8 cellular contexts compared by ENCODE assay signal in genomic region chr19:51407631-51408131, GRCh38. TPM values are rescaled to one million over a fixed set of nuclear protein-coding genes. Genes with fewer than 3 reads are reported as not detected.
A peak's percentile ranks its signal among the peaks of the same experiment; 100 is the strongest.
DNase-seq lines count a peak whose midpoint lies in the region; ATAC-seq and TF ChIP-seq lines count a peak whose summit lies in the region.

No MANE protein-coding gene starts in this region.

- no peak for TF ChIP-seq POLR2A in erythroblast (IDR thresholded peaks at IDR 0.05; ENCODE audit: low read length)

- H2AFZ ChIP-seq in GM23338: peak overlapping the region; percentile 23
- H2AFZ ChIP-seq in SU-DHL-6 (ENCODE audit: low read depth, low read length, severe bottlenecking): no peak overlapping the region

- no peak overlapping the region for H3K4me3 Mint-ChIP-seq in GM23338

- H3F3A ChIP-seq in GM23338 (replicated peaks; ENCODE audit: low read depth): peaks cover 4% of the 10 kb centered on the region; the same call in 1 of the 2 replicates
- H3F3A ChIP-seq in SU-DHL-6 (ENCODE audit: insufficient read depth): no peaks in the 10 kb centered on the region

- H3K36me3 Mint-ChIP-seq in GM23338 (ENCODE audit: low read depth): peaks cover 44% of the 10 kb centered on the region

- H3K4me1 ChIP-seq in GM23338 (ENCODE audit: insufficient read depth): peaks cover 31% of the 10 kb centered on the region
- H3K4me1 ChIP-seq in psoas muscle: no peaks in the 10 kb centered on the region

- H3K9me3 ChIP-seq in SU-DHL-6 (ENCODE audit: insufficient read depth, low read length): no peaks in the 10 kb centered on the region
- H3K9me3 ChIP-seq in psoas muscle: peaks cover 4% of the 10 kb centered on the region

- H3K36me3 ChIP-seq in GM23338 (ENCODE audit: insufficient read depth): peaks cover 5% of the 10 kb centered on the region
- H3K36me3 ChIP-seq in SU-DHL-6 (ENCODE audit: low read length): no peaks in the 10 kb centered on the region
- H3K36me3 ChIP-seq in psoas muscle (ENCODE audit: insufficient read depth in 1 of 2, low read depth in 1 of 2): no peaks in the 10 kb centered on the region

- H3K4me2 ChIP-seq in GM23338 (no peak overlapping the region), SU-DHL-6 (ENCODE audit: low read depth, low read length, poor library complexity, severe bottlenecking) (no peak overlapping the region)

- DNase-seq in AG10803 (ENCODE audit: low read depth) (peak; percentile 16), GM23338 (ENCODE audit: low spot score) (peak; percentile 79), erythroblast (lab: John Stamatoyannopoulos, UW) (peak; percentile 49 to 71), psoas muscle (no peak), putamen (ENCODE audit: low spot score) (no peak)

- H3K9ac ChIP-seq in SU-DHL-6 (ENCODE audit: low read length): no peak overlapping the region

- 48 to 56% (median 49%) methylated on average over 6 of the region's 6 CpGs for WGBS in psoas muscle, 3 donors

- intact Hi-C loops in psoas muscle (cut with DNase I): no loop called here

- H3K4me1 Mint-ChIP-seq in GM23338: peaks cover 31% of the 10 kb centered on the region

- H3K9me3 Mint-ChIP-seq in GM23338: peaks cover 38% of the 10 kb centered on the region

- peak overlapping the region; percentile 90 for H3K27ac Mint-ChIP-seq in GM23338

- no peaks in the 10 kb centered on the region for H3K27me3 ChIP-seq in GM23338 (ENCODE audit: insufficient read depth)
- no peaks in the 10 kb centered on the region for H3K27me3 ChIP-seq in SU-DHL-6 (ENCODE audit: low read length)
- no peaks in the 10 kb centered on the region for H3K27me3 ChIP-seq in psoas muscle (ENCODE audit: insufficient read depth in 3 of 3, low read length in 2 of 3)

- no peak overlapping the region for H3K4me3 ChIP-seq in AG10803 (ENCODE audit: low read length)
- H3K4me3 ChIP-seq in GM23338: no peak overlapping the region
- no peak overlapping the region for H3K4me3 ChIP-seq in SU-DHL-6 (ENCODE audit: insufficient read depth, low read length, poor library complexity, severe bottlenecking)
- no peak overlapping the region for H3K4me3 ChIP-seq in psoas muscle

- peak; percentile 54 for TF ChIP-seq CTCF in AG10803 (conservative IDR thresholded peaks at IDR 0.05; ENCODE audit: low read length)
- TF ChIP-seq CTCF in GM23338 (conservative IDR thresholded peaks at IDR 0.05; ENCODE audit: low read depth in 2 of 2): peak; percentile 55 to 74
- peak; percentile 34 for TF ChIP-seq CTCF in SU-DHL-6 (IDR thresholded peaks at IDR 0.05; ENCODE audit: insufficient read depth, low read length, poor library complexity, severe bottlenecking)
- peak; percentile 23 for TF ChIP-seq CTCF in psoas muscle (IDR thresholded peaks at IDR 0.05)

- H3K9me2 ChIP-seq in GM23338 (ENCODE audit: insufficient read depth): no peaks in the 10 kb centered on the region
- no peaks in the 10 kb centered on the region for H3K9me2 ChIP-seq in SU-DHL-6 (replicated peaks; ENCODE audit: insufficient read depth, low read length)

- H3K27me3 Mint-ChIP-seq in GM23338 (ENCODE audit: insufficient read depth, low read depth, poor library complexity): peaks cover 11% of the 10 kb centered on the region

- H3K27ac ChIP-seq in GM23338 (ENCODE audit: low read depth) (peak overlapping the region; percentile 17), SU-DHL-6 (ENCODE audit: low read depth, low read length) (no peak overlapping the region), psoas muscle (no peak overlapping the region)

- ATAC-seq in GM23338: peak; percentile 79
- ATAC-seq in psoas muscle: no peak
- ATAC-seq in HG03045 (IDR thresholded peaks at IDR 0.05; ENCODE audit: unreplicated experiment): no peak
- no peak for ATAC-seq in HG03521 (IDR thresholded peaks at IDR 0.05; ENCODE audit: unreplicated experiment)

- H3K79me2 ChIP-seq in GM23338 (replicated peaks; ENCODE audit: insufficient read depth) (no peaks in the 10 kb centered on the region), SU-DHL-6 (ENCODE audit: insufficient read depth, low read length) (no peaks in the 10 kb centered on the region)

- H4K20me1 ChIP-seq in GM23338 (replicated peaks; ENCODE audit: insufficient read depth) (no peaks in the 10 kb centered on the region), SU-DHL-6 (ENCODE audit: low read depth, low read length) (no peaks in the 10 kb centered on the region)

TF ChIP-seq in GM23338, 12 proteins besides CTCF, POLR2A, EP300 and RAD21:
- TF ChIP-seq ZNF114 (CRISPR knock-in tag; IDR thresholded peaks at IDR 0.05) (no peak), EZH2phosphoT487 (IDR thresholded peaks at IDR 0.05; ENCODE audit: unreplicated experiment) (no peak), POLR2AphosphoS5 (IDR thresholded peaks at IDR 0.05; ENCODE audit: low read depth) (no peak)
TF ChIP-seq in GM23338: peak in this region for 0.

RNA-seq across cellular contexts. Expression of gene SIGLEC10, which starts 9.8 kb away (rescaled TPM):
- total RNA-seq in GM23338 (2014; rRNA removed; shearing (Covaris generic)): not detected in 2 replicates
- polyA plus RNA-seq in GM23338 (2016; fragmentation: Nextera tagmentation; extraction: Ambion mirVana) (0.47 and 0.56 TPM in 2 replicates), psoas muscle (under 1 TPM; 0.09 to 0.98 (median 0.11) TPM)
- total RNA-seq in psoas muscle: 1 to 10 TPM in 1 of 4 donors, under 1 TPM in 3; 0.64 to 1.1 (median 0.79) TPM

RNA-seq across cellular contexts. Expression of gene C19orf84, which starts 17.3 kb away (rescaled TPM):
- 1.4 and 5.6 TPM in 2 replicates for total RNA-seq in GM23338 (2014; rRNA removed; shearing (Covaris generic))
- polyA plus RNA-seq in GM23338 (2016; fragmentation: Nextera tagmentation; extraction: Ambion mirVana) (3.9 and 4.4 TPM in 2 replicates), psoas muscle (not detected)
- total RNA-seq in psoas muscle: not detected

RNA-seq across cellular contexts. Expression of gene LIM2, which starts 19.9 kb away (rescaled TPM):
- not detected in 2 replicates for total RNA-seq in GM23338 (2014; rRNA removed; shearing (Covaris generic))
- not detected in 2 replicates for polyA plus RNA-seq in GM23338 (2016; fragmentation: Nextera tagmentation; extraction: Ambion mirVana)
- not detected for total RNA-seq in psoas muscle
- not detected for polyA plus RNA-seq in psoas muscle

RNA-seq across cellular contexts. Expression of gene NKG7, which starts 35.2 kb away (rescaled TPM):
- total RNA-seq in GM23338 (2014; rRNA removed; shearing (Covaris generic)): not detected in 2 replicates
- polyA plus RNA-seq in GM23338 (2016; fragmentation: Nextera tagmentation; extraction: Ambion mirVana) (not detected in 2 replicates), psoas muscle (1 to 10 TPM in 1 of 3 donors, under 1 TPM in 2; 0.61 to 1.2 (median 0.68) TPM)
- total RNA-seq in psoas muscle: 1 to 10 TPM in 3 of 4 donors, under 1 TPM in 1; 0.62 to 2.9 (median 1.9) TPM

RNA-seq across cellular contexts. Expression of gene CLDND2, which starts 38.9 kb away (rescaled TPM):
- not detected in 2 replicates for total RNA-seq in GM23338 (2014; rRNA removed; shearing (Covaris generic))
- polyA plus RNA-seq in GM23338 (2016; fragmentation: Nextera tagmentation; extraction: Ambion mirVana): 7.7 and 12.1 TPM in 2 replicates
- total RNA-seq in psoas muscle: 1 to 10 TPM in 1 of 4 donors, under 1 TPM in 2, not detected in 1; 0.85 to 1.8 (median 0.88) TPM
- under 1 TPM in 2 of 3 donors, not detected in 1; 0.30 to 0.39 TPM for polyA plus RNA-seq in psoas muscle

Comparison
In these comparisons a context has a peak if more than half of its experiments do, and no peak if none do; other contexts are left out.
1. DNase-seq: peak in AG10803 (single experiment), GM23338 (single experiment) and erythroblast (2 of 2); none in psoas muscle (0 of 2) and putamen (single experiment).
2. Peak in every context shown above with its lines, with median percentiles within 50 percentile points of each other: CTCF ChIP-seq.